ENCODE assay signal across 17 cellular contexts in the genomic region with DNA sequence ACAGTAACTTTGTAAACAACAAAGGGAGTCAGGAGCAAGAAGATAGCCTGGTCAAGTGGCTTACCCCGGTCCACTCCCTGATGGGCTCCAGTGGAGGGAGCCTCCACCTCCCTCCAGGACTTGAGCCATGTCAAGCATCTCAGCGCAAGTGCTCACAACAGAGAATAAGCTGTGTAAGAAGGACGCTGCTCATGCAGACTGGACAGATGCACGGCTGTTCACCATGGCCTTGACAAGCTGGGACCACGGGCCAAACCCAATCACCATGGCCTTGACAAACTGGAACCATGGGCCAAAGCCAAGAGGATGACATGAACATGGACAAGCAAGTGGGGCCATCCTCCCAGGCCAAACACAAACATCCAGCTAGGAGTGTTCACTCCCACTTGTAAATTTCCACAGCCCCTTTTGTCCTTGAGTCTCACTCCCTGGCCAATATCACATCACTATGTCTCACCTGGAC. TPM values are rescaled to one million over a fixed set of nuclear protein-coding genes. Genes with fewer than 3 reads are reported as not detected.
DNase-seq lines count a peak whose midpoint lies in the region; ATAC-seq and TF ChIP-seq lines count a peak whose summit lies in the region.
"Had no signal": no experiment of that assay in that cellular context is flagged by ENCODE, and none has a peak within 500 bp of the region (broad histone marks: within the 10 kb centered on the region; RNA-seq: fewer than 3 reads in every experiment).

No MANE protein-coding gene starts in this region.

- peaks cover 85% of the 10 kb centered on the region for H3K27me3 Mint-ChIP-seq in stimulated activated naive CD8-positive, alpha-beta T cell treated with anti-CD3 and anti-CD28 coated beads, Interleukin-15, amount 100 ng/mL, for 72 hours
- H3K27me3 Mint-ChIP-seq in endothelial cell (ENCODE audit: unreplicated experiment): peaks cover 28% of the 10 kb centered on the region

- H3K9me3 Mint-ChIP-seq in stimulated activated naive CD8-positive, alpha-beta T cell treated with anti-CD3 and anti-CD28 coated beads, Interleukin-15, amount 100 ng/mL, for 72 hours: no peaks in the 10 kb centered on the region
- H3K9me3 Mint-ChIP-seq in endothelial cell (ENCODE audit: unreplicated experiment): no peaks in the 10 kb centered on the region

- H3K4me3 Mint-ChIP-seq in stimulated activated naive CD8-positive, alpha-beta T cell treated with anti-CD3 and anti-CD28 coated beads, Interleukin-15, amount 100 ng/mL, for 72 hours: no peak overlapping the region
- peak overlapping the region; percentile 50 for H3K4me3 Mint-ChIP-seq in endothelial cell (ENCODE audit: unreplicated experiment)

- ATAC-seq in stimulated activated naive CD8-positive, alpha-beta T cell treated with anti-CD3 and anti-CD28 coated beads, Interleukin-15, amount 100 ng/mL, for 72 hours: peak; percentile 11
- no peak for ATAC-seq in stimulated activated naive CD8-positive, alpha-beta T cell treated with anti-CD3 and anti-CD28 coated beads, Interleukin-15, Interleukin-2, amounts not matched to agents 100 U/mL and 50 U/mL, for 24 hours
- ATAC-seq in sciatic nerve (no peak), HG03280 (IDR thresholded peaks at IDR 0.05; ENCODE audit: unreplicated experiment) (no peak), GM21381 (IDR thresholded peaks at IDR 0.05; ENCODE audit: unreplicated experiment) (no peak)
- ATAC-seq: Right ventricle myocardium inferior had no signal

- H3K27ac Mint-ChIP-seq in stimulated activated naive CD8-positive, alpha-beta T cell treated with anti-CD3 and anti-CD28 coated beads, Interleukin-15, amount 100 ng/mL, for 72 hours: no peak overlapping the region
- no peak overlapping the region for H3K27ac Mint-ChIP-seq in endothelial cell (ENCODE audit: unreplicated experiment)
- H3K27ac Mint-ChIP-seq: IgD-negative memory B cell had no signal

- DNase-seq in stimulated activated naive CD8-positive, alpha-beta T cell treated with anti-CD3 and anti-CD28 coated beads, Interleukin-15, amount 100 ng/mL, for 72 hours: no peak
- no peak for DNase-seq in stimulated activated naive CD8-positive, alpha-beta T cell treated with anti-CD3 and anti-CD28 coated beads, Interleukin-15, Interleukin-2, amounts not matched to agents 100 U/mL and 50 U/mL, for 24 hours
- DNase-seq in endothelial cell (ENCODE audit: low spot score) (no peak), sciatic nerve (ENCODE audit: low spot score) (peak; percentile 27), OCI-M1 (lab: John Stamatoyannopoulos, UW) (no peak)
- DNase-seq: DMS79 treated with DMSO at 0.1 percent for 48 hours, H7, NCI-H1105, NCI-H146, NCI-H2029, NCI-H2227 treated with DMSO at 0.1 percent for 48 hours, NCI-H510A, NCI-H748 treated with DMSO at 0.1 percent for 48 hours had no signal

- H3K36me3 Mint-ChIP-seq in endothelial cell (ENCODE audit: low read depth, unreplicated experiment): peaks cover 4% of the 10 kb centered on the region

- no peak for TF ChIP-seq CTCF in endothelial cell (IDR thresholded peaks at IDR 0.05; ENCODE audit: unreplicated experiment)

- intact Hi-C loops in sciatic nerve (cut with DNase I): no loop called here

- peaks cover 17% of the 10 kb centered on the region for H3K4me1 Mint-ChIP-seq in stimulated activated naive CD8-positive, alpha-beta T cell treated with anti-CD3 and anti-CD28 coated beads, Interleukin-15, amount 100 ng/mL, for 72 hours
- no peaks in the 10 kb centered on the region for H3K4me1 Mint-ChIP-seq in endothelial cell (ENCODE audit: unreplicated experiment)

RNA-seq across cellular contexts. Expression of gene PITPNM3, which starts 3.4 kb away (rescaled TPM):
- 0.72 TPM for total RNA-seq in endothelial cell (ENCODE audit: unreplicated experiment)
- 4.3 TPM for total RNA-seq in sciatic nerve
